ENCODE assay signal across 8 cellular contexts in genomic region chr17:3004150-3004801, GRCh38. TPM values are rescaled to one million over a fixed set of nuclear protein-coding genes. Genes with fewer than 3 reads are reported as not detected.
DNase-seq lines count a peak whose midpoint lies in the region; ATAC-seq and TF ChIP-seq lines count a peak whose summit lies in the region.

No MANE protein-coding gene starts in this region.

- ATAC-seq in left ventricle myocardium superior (peak; percentile 95), GM21529 (IDR thresholded peaks at IDR 0.05; ENCODE audit: unreplicated experiment) (no peak)

- TF ChIP-seq CTCF in sigmoid colon (IDR thresholded peaks at IDR 0.05) (no peak), H9 (conservative IDR thresholded peaks at IDR 0.05) (no peak)

- peak overlapping the region; percentile 83 for H3K27ac ChIP-seq in SJCRH30
- H3K27ac ChIP-seq in sigmoid colon, result peak overlapping the region; percentile 79 to 91 (median 86)
- no peak overlapping the region for H3K27ac ChIP-seq in H9 (ENCODE audit: insufficient read length, low read depth, low read length)

- H3K9me3 Mint-ChIP-seq in H9, result no peaks in the 10 kb centered on the region

- H3K4me1 ChIP-seq in SJCRH30, result peaks cover 12% of the 10 kb centered on the region
- peaks cover 0 to 30% (median 25%) of the 10 kb centered on the region in 4 donors for H3K4me1 ChIP-seq in sigmoid colon
- H3K4me1 ChIP-seq in H9 (ENCODE audit: insufficient read depth, low read length), result no peaks in the 10 kb centered on the region

- no peaks in the 10 kb centered on the region for H3K27me3 Mint-ChIP-seq in H9 (ENCODE audit: low read depth)

- H3K79me1 ChIP-seq in H9 (ENCODE audit: insufficient read depth, low read depth, low read length, poor library complexity, severe bottlenecking), result no peaks in the 10 kb centered on the region

- H3K36me3 ChIP-seq in MG63, result peaks cover 10% of the 10 kb centered on the region
- H3K36me3 ChIP-seq in SJCRH30, result no peaks in the 10 kb centered on the region
- H3K36me3 ChIP-seq in sigmoid colon, result peaks cover 0 to 14% (median 0%) of the 10 kb centered on the region in 4 donors

- no peak overlapping the region for H3K56ac ChIP-seq in H9 (ENCODE audit: insufficient read length, low read depth, low read length)

- no peak overlapping the region for H3K4me2 ChIP-seq in H9 (ENCODE audit: insufficient read depth, insufficient read length, low read length)

- H3T11ph ChIP-seq in H9 (ENCODE audit: low read length), result no peak overlapping the region

- H3K27ac Mint-ChIP-seq in H9, result 0 out of 7 replicates have a peak overlapping the region, but pooled peaks of 1 of the 3 experiments have one; percentile 48

- H3K4ac ChIP-seq in H9 (ENCODE audit: low read depth, low read length), result no peak overlapping the region

- H2BK15ac ChIP-seq in H9 (ENCODE audit: low read depth, low read length), result no peak overlapping the region

- DNase-seq in EH (ENCODE audit: low read depth), result peak; percentile 98
- peak; percentile 99 for DNase-seq in MG63
- peak; percentile 97 for DNase-seq in SJCRH30
- peak; percentile 85 to 100 (median 99) for DNase-seq in anterior cingulate cortex (lab: John Stamatoyannopoulos, UW)
- peak; percentile 100 for DNase-seq in left ventricle myocardium superior
- DNase-seq in sigmoid colon, result peak; percentile 100
- no peak for DNase-seq in H9

- H2BK12ac ChIP-seq in H9 (ENCODE audit: insufficient read length, low read depth, low read length), result no peak overlapping the region

- no peak for TF ChIP-seq POLR2A in sigmoid colon (IDR thresholded peaks at IDR 0.05)

- H2BK20ac ChIP-seq in H9 (ENCODE audit: low read depth, low read length, poor library complexity, severe bottlenecking), result no peak overlapping the region

- peak; percentile 48 to 97 (median 92) for TF ChIP-seq EP300 in sigmoid colon (IDR thresholded peaks at IDR 0.05)

- no peak overlapping the region for H4K8ac ChIP-seq in H9 (replicated peaks; ENCODE audit: insufficient read length, low read depth, low read length)

- H3K23ac ChIP-seq in H9 (ENCODE audit: insufficient read length, low read depth, low read length), result no peak overlapping the region

- H4K5ac ChIP-seq in H9 (ENCODE audit: insufficient read length, low read depth, low read length), result no peak overlapping the region

- H2AFZ ChIP-seq in H9 (ENCODE audit: low read length), result no peak overlapping the region

- H4K20me1 ChIP-seq in H9 (ENCODE audit: control insufficient read depth, insufficient read depth, insufficient read length), result no peaks in the 10 kb centered on the region

- H2AK5ac ChIP-seq in H9 (ENCODE audit: insufficient read length, low read length), result no peak overlapping the region

- no peak overlapping the region for H2BK5ac ChIP-seq in H9 (ENCODE audit: insufficient read length, low read length)

- intact Hi-C loops in left ventricle myocardium superior (cut with micrococcal nuclease), result no loop called here
- intact Hi-C loops in sigmoid colon (cut with DNase I), result loop anchor here (1.0 to 10.0 kb wide), 4 partner anchors 21 to 409 kb away; partner anchors contain the start of gene PAFAH1B1

- no peak overlapping the region for H3K14ac ChIP-seq in H9 (ENCODE audit: insufficient read depth, low read length)

- no peak overlapping the region for H3K18ac ChIP-seq in H9 (ENCODE audit: insufficient read length, low read depth, low read length)

- H3K4me3 Mint-ChIP-seq in H9, result no peak overlapping the region

- no peaks in the 10 kb centered on the region for H3K4me1 Mint-ChIP-seq in H9

- H3K23me2 ChIP-seq in H9 (ENCODE audit: insufficient read length, low read depth, low read length, poor library complexity, severe bottlenecking), result no peaks in the 10 kb centered on the region

- H3K9ac ChIP-seq in H9 (ENCODE audit: extremely low read depth, insufficient read length, low read length), result no peak overlapping the region

- H3K4me3 ChIP-seq in MG63, result no peak overlapping the region
- H3K4me3 ChIP-seq in SJCRH30, result peak overlapping the region; percentile 37
- peak overlapping the region in 3 of 4 donors; percentile 31 to 39 (median 32) for H3K4me3 ChIP-seq in sigmoid colon

- no peaks in the 10 kb centered on the region for H3K27me3 ChIP-seq in MG63
- H3K27me3 ChIP-seq in SJCRH30, result no peaks in the 10 kb centered on the region
- no peaks in the 10 kb centered on the region for H3K27me3 ChIP-seq in sigmoid colon
- no peaks in the 10 kb centered on the region for H3K27me3 ChIP-seq in H9 (ENCODE audit: insufficient read depth, low read length)

- H2BK120ac ChIP-seq in H9 (ENCODE audit: low read depth, low read length, poor library complexity, severe bottlenecking), result no peak overlapping the region

- H3K36me3 Mint-ChIP-seq in H9 (ENCODE audit: insufficient read depth in 1 of 3, low read depth in 3 of 3), result peaks cover 3 to 44% (median 15%) of the 10 kb centered on the region in 3 experiments; a peak in 6 of 7 replicates

- 4 to 13% methylated on average over 36 of the region's 36 CpGs for WGBS in sigmoid colon, 2 donors
- no CpG with 5 or more reads among the region's 36 CpGs for WGBS in H9 (ENCODE audit: extremely low coverage, insufficient read length, low lambda C conversion rate)

- H4K91ac ChIP-seq in H9 (ENCODE audit: insufficient read length, low read depth, low read length), result no peak overlapping the region

- H3K79me2 ChIP-seq in H9 (ENCODE audit: insufficient read depth, low read length), result no peaks in the 10 kb centered on the region

- no peaks in the 10 kb centered on the region for H3K9me3 ChIP-seq in MG63
- no peaks in the 10 kb centered on the region for H3K9me3 ChIP-seq in SJCRH30 (replicated peaks)
- H3K9me3 ChIP-seq in sigmoid colon, result no peaks in the 10 kb centered on the region
- H3K9me3 ChIP-seq in H9 (ENCODE audit: control insufficient read depth, low read depth, low read length), result no peaks in the 10 kb centered on the region

RNA-seq across cellular contexts. Expression of gene OR1D5, which starts 59.1 kb away (rescaled TPM):
- not detected in 2 replicates for total RNA-seq in MG63 (2014; rRNA removed; shearing (Covaris generic); ENCODE audit: low replicate concordance)
- not detected in 2 replicates for total RNA-seq in SJCRH30 (2014; rRNA removed; shearing (Covaris generic))
- total RNA-seq in left ventricle myocardium superior (not detected), sigmoid colon (not detected), H9 (2021) (not detected in 2 replicates)
- polyA plus RNA-seq in sigmoid colon, result not detected
